ENCODE assay signal across 16 cellular contexts in the genomic region with DNA sequence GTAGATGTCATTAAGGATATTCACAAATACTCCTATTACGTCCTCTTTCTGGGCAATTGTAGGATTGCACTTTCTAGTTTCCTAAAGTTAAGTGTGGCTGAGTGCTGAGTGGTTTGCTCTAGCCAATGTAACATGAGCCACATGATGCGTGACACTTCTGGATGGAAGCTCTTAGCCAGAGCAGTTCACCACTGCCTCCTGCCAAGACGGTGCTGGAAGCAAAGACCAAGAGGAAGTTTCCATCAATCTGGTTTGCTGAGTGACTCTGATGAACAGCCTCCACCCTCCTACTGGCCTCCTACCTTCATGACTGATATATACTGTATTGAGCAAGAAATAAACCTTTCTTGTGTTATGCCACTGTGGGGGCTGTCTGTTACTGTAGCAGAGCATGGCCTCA.
A peak's percentile ranks its signal among the peaks of the same experiment; 100 is the strongest.
DNase-seq lines count a peak whose midpoint lies in the region; TF ChIP-seq lines count a peak whose summit lies in the region.
"Had no signal": no experiment of that assay in that cellular context is flagged by ENCODE, and none has a peak within 500 bp of the region (broad histone marks: within the 10 kb centered on the region; RNA-seq: fewer than 3 reads in every experiment).

No MANE protein-coding gene starts in this region.

- H3K27ac ChIP-seq in fibroblast of lung (ENCODE audit: insufficient read depth, low read length) (no peak overlapping the region), tibial nerve (no peak overlapping the region)
- H3K27ac ChIP-seq: C4-2B, coronary artery had no signal

- TF ChIP-seq EP300 in tibial nerve (IDR thresholded peaks at IDR 0.05), result no peak

- no peaks in the 10 kb centered on the region for H4K20me1 ChIP-seq in fibroblast of lung (ENCODE audit: control insufficient read depth, extremely low read depth, insufficient read depth, low read length)

- H3K9me3 ChIP-seq in fibroblast of lung (ENCODE audit: control insufficient read depth, insufficient read depth, low read depth, low read length) (no peaks in the 10 kb centered on the region), tibial nerve (no peaks in the 10 kb centered on the region)

- 71 to 80% methylated on average over 3 of the region's 3 CpGs for WGBS in tibial nerve, 2 donors

- no peak for TF ChIP-seq POLR2A in tibial nerve (IDR thresholded peaks at IDR 0.05)

- no peak overlapping the region for H3K9ac ChIP-seq in fibroblast of lung (ENCODE audit: insufficient read depth, low read length)

- H3K27me3 ChIP-seq in fibroblast of lung (ENCODE audit: control insufficient read depth, insufficient read depth, low read length), result no peaks in the 10 kb centered on the region
- H3K27me3 ChIP-seq in tibial nerve, result no peaks in the 10 kb centered on the region

- H3K4me1 ChIP-seq in fibroblast of lung (ENCODE audit: control insufficient read depth, extremely low read depth, insufficient read depth, low read length) (peaks cover 16% of the 10 kb centered on the region), tibial nerve (no peaks in the 10 kb centered on the region)

- H3K4me3 ChIP-seq in fibroblast of lung (replicated peaks in 1 of 4; ENCODE audit: control extremely low read depth in 1 of 4, insufficient read depth in 1 of 4, low read depth in 3 of 4, low read length in 4 of 4) (no peak overlapping the region), tibial nerve (no peak overlapping the region)
- H3K4me3 ChIP-seq: coronary artery had no signal

- no peak overlapping the region for H2AFZ ChIP-seq in fibroblast of lung (ENCODE audit: low read length)

- no peak overlapping the region for H3K4me2 ChIP-seq in fibroblast of lung (ENCODE audit: extremely low read depth, insufficient read depth, low read length)

- peak; percentile 16 for DNase-seq in H4 (ENCODE audit: low spot score)
- peak; percentile 42 to 65 for DNase-seq in NCI-H446 (lab: John Stamatoyannopoulos, UW)
- peak; percentile 68 to 73 for DNase-seq in fibroblast of lung (ENCODE audit: low read depth in 2 of 2)
- peak; percentile 67 for DNase-seq in stromal cell of bone marrow (ENCODE audit: low read depth)
- no peak for DNase-seq in GDM1 (lab: John Stamatoyannopoulos, UW)
- DNase-seq in tibial nerve (ENCODE audit: low spot score in 2 of 2), result no peak
- no peak for DNase-seq in GM20000 (ENCODE audit: low spot score)
- DNase-seq: activated CD4-positive, alpha-beta T cell treated with anti-CD3 and anti-CD28 coated beads, Interleukin-2, amount 50 U/mL, for 1 hour; activated CD8-positive, alpha-beta memory T cell treated with anti-CD3 and anti-CD28 coated beads, Interleukin-2, amount 50 U/mL, for 48 hours; DMS153; glutamatergic neuron; Kasumi-1; NCI-H345; stimulated activated CD4-positive, alpha-beta T cell treated with anti-CD3 and anti-CD28 coated beads, Interleukin-2, amount 100 ng/mL, for 48 hours had no signal

- no peaks in the 10 kb centered on the region for H3K79me2 ChIP-seq in fibroblast of lung (ENCODE audit: control insufficient read depth, insufficient read depth, low read length)

- H3K36me3 ChIP-seq in fibroblast of lung (ENCODE audit: control insufficient read depth, insufficient read depth, low read length), result no peaks in the 10 kb centered on the region
- no peaks in the 10 kb centered on the region for H3K36me3 ChIP-seq in tibial nerve

- TF ChIP-seq CTCF in fibroblast of lung (conservative IDR thresholded peaks at IDR 0.05 in 1 of 2, IDR thresholded peaks at IDR 0.05 in 1 of 2; ENCODE audit: low read depth in 1 of 2, low read length in 2 of 2), result no peak
- no peak for TF ChIP-seq CTCF in tibial nerve (IDR thresholded peaks at IDR 0.05)
- no peak for TF ChIP-seq CTCF in GM20000 (IDR thresholded peaks at IDR 0.05; ENCODE audit: extremely low read depth, missing control alignments)

Comparison
In these comparisons a context has a peak if more than half of its experiments do, and no peak if none do; other contexts are left out.
1. DNase-seq: peak in H4 (single experiment), NCI-H446 (2 of 2), fibroblast of lung (2 of 2) and stromal cell of bone marrow (single experiment); none in GDM1 (single experiment), tibial nerve (0 of 2) and GM20000 (single experiment).